ENCODE assay signal across 22 cellular contexts in genomic region chr3:194832346-194833104, GRCh38.
DNase-seq lines count a peak whose midpoint lies in the region; FAIRE-seq and TF ChIP-seq lines count a peak whose summit lies in the region.
"Had no signal": no experiment of that assay in that cellular context is flagged by ENCODE, and none has a peak within 500 bp of the region (broad histone marks: within the 10 kb centered on the region; RNA-seq: fewer than 3 reads in every experiment).

No MANE protein-coding gene starts in this region.

- no peaks in the 10 kb centered on the region for H3K9me2 ChIP-seq in SK-N-SH

- H3K79me2 ChIP-seq in SK-N-SH (ENCODE audit: insufficient read depth), result no peaks in the 10 kb centered on the region

- CTCF ChIA-PET in A673 (lab: Charles Lee), result no interaction called here
- CTCF ChIA-PET in SK-N-SH (lab: Yijun Ruan, JAX), result interaction anchor here (0.9 to 1.1 kb wide), 2 partner anchors 19 to 146 kb away, joined by 3 read pairs; no protein-coding TSS in a partner anchor

- H3K36me3 ChIP-seq in A673 (ENCODE audit: insufficient read depth, low read length, poor library complexity, severe bottlenecking) (no peaks in the 10 kb centered on the region), SK-N-SH (replicated peaks in 1 of 2; ENCODE audit: control insufficient read depth in 1 of 2, insufficient read depth in 2 of 2, low read length in 1 of 2) (no peaks in the 10 kb centered on the region), spleen (no peaks in the 10 kb centered on the region), HAP-1 (replicated peaks) (no peaks in the 10 kb centered on the region)
- H3K36me3 ChIP-seq: BLaER1 had no signal

- TF ChIP-seq POLR2A in spleen (IDR thresholded peaks at IDR 0.05), result no peak

- H3K4me3 ChIP-seq in A673 (ENCODE audit: low read depth, low read length, poor library complexity, severe bottlenecking) (no peak overlapping the region), SK-N-SH (ENCODE audit: low read depth in 2 of 2, low read length in 1 of 2) (no peak overlapping the region), fibroblast of pulmonary artery (replicated peaks; ENCODE audit: low read depth, low read length) (no peak overlapping the region), spleen (no peak overlapping the region), HAP-1 (no peak overlapping the region)
- H3K4me3 ChIP-seq: BLaER1 had no signal

- TF ChIP-seq CTCF in A673 (conservative IDR thresholded peaks at IDR 0.05; ENCODE audit: low read depth, low read length) (no peak), SK-N-SH (IDR thresholded peaks at IDR 0.05) (no peak), fibroblast of pulmonary artery (IDR thresholded peaks at IDR 0.05; ENCODE audit: low read length, missing control alignments) (no peak), spleen (IDR thresholded peaks at IDR 0.05 in 8 of 11, conservative IDR thresholded peaks at IDR 0.05 in 3 of 11) (no peak)

- DNase-seq in A673 (ENCODE audit: low spot score) (peak; percentile 12), SK-N-SH (peak; percentile 58), fibroblast of pulmonary artery (ENCODE audit: low read depth) (peak; percentile 16), spleen (no peak), NOMO-1 treated with DMSO at 0.1 percent for 48 hours (lab: John Stamatoyannopoulos, UW; ENCODE audit: unreplicated experiment) (no peak), HAP-1 (ENCODE audit: low spot score in 2 of 2) (no peak), Ammon's horn (ENCODE audit: low spot score) (no peak)
- DNase-seq: ACHN; Caco-2; CD4-positive, CD25-positive, alpha-beta regulatory T cell; CD8-positive, alpha-beta T cell; DMS153; DND-41; GOT3 had no signal

- no peaks in the 10 kb centered on the region for H4K20me1 ChIP-seq in SK-N-SH (ENCODE audit: insufficient read depth)
- H4K20me1 ChIP-seq: BLaER1 had no signal

- no peak for TF ChIP-seq RAD21 in SK-N-SH (IDR thresholded peaks at IDR 0.05; ENCODE audit: low read length)

- H3K27ac ChIP-seq in A673 (ENCODE audit: low read depth, low read length, poor library complexity, severe bottlenecking) (no peak overlapping the region), SK-N-SH (ENCODE audit: low read depth in 2 of 2, low read length in 1 of 2) (peak overlapping the region in 1 of 2 experiments; percentile 36; a peak in 2 of 4 replicates), spleen (no peak overlapping the region)
- H3K27ac ChIP-seq: 22Rv1, BLaER1, C4-2B had no signal

- FAIRE-seq in endometrium (lab: Jason Lieb, UNC), result peak; percentile 51
- FAIRE-seq: A204.1, G401.6, GM12892, H54 had no signal

- H3K9ac ChIP-seq in SK-N-SH, result no peak overlapping the region
- H3K9ac ChIP-seq: BLaER1 had no signal

- H3K27me3 ChIP-seq in A673 (replicated peaks; ENCODE audit: insufficient read depth, low read depth, low read length, poor library complexity) (no peaks in the 10 kb centered on the region), SK-N-SH (ENCODE audit: insufficient read depth) (no peaks in the 10 kb centered on the region), spleen (replicated peaks in 1 of 7) (no peaks in the 10 kb centered on the region), HAP-1 (ENCODE audit: low read depth) (no peaks in the 10 kb centered on the region)
- H3K27me3 ChIP-seq: BLaER1 had no signal

- H3K4me1 ChIP-seq in A673 (ENCODE audit: insufficient read depth, low read length, poor library complexity, severe bottlenecking) (no peaks in the 10 kb centered on the region), SK-N-SH (ENCODE audit: control insufficient read depth in 1 of 2, insufficient read depth in 2 of 2, low read depth in 1 of 2, low read length in 1 of 2) (peaks cover 0 to 11% of the 10 kb centered on the region in 2 experiments; a peak in 2 of 4 replicates), spleen (no peaks in the 10 kb centered on the region), HAP-1 (no peaks in the 10 kb centered on the region)
- H3K4me1 ChIP-seq: Caco-2 had no signal

- no peak overlapping the region for H2AFZ ChIP-seq in SK-N-SH (ENCODE audit: low read depth)

- BruUV-seq in A673 (replicated peaks; lab: Mats Ljungman, UMichigan), result no TSS peak

- 49% methylated on average over 5 of the region's 5 CpGs for WGBS in SK-N-SH (ENCODE audit: low lambda C conversion rate)
- WGBS in spleen, 5 donors, result 71 to 88% (median 85%) methylated on average over 5 of the region's 5 CpGs

- H3K9me3 ChIP-seq in A673 (ENCODE audit: low read depth, low read length, poor library complexity, severe bottlenecking) (no peaks in the 10 kb centered on the region), SK-N-SH (no peaks in the 10 kb centered on the region), spleen (no peaks in the 10 kb centered on the region), HAP-1 (no peaks in the 10 kb centered on the region)
- H3K9me3 ChIP-seq: BLaER1, Caco-2 had no signal

- POLR2A ChIA-PET in A673 (lab: Charles Lee; ENCODE audit: low non-redundant PET), result no interaction called here
- POLR2A ChIA-PET in SK-N-SH (lab: Yijun Ruan, JAX), result no interaction called here

- in situ Hi-C loops in HAP-1 (cut with MboI; ENCODE audit: low sequenced_read_pairs), result no loop called here

- no peaks in the 10 kb centered on the region for H3F3A ChIP-seq in SK-N-SH (replicated peaks; ENCODE audit: insufficient read depth)

- peak in 1 of 2 experiments; percentile 59; a peak in 1 of 4 replicates for TF ChIP-seq EP300 in SK-N-SH (IDR thresholded peaks at IDR 0.05; ENCODE audit: borderline replicate concordance in 1 of 2, low read depth in 1 of 2, low read length in 1 of 2)

- no peak overlapping the region for H3K4me2 ChIP-seq in SK-N-SH
- H3K4me2 ChIP-seq: BLaER1 had no signal

- intact Hi-C loops in A673 (cut with micrococcal nuclease; ENCODE audit: unreplicated experiment) (no loop called here), spleen (cut with DNase I; ENCODE audit: low total_unique reads) (no loop called here)

TF ChIP-seq in SK-N-SH, 30 proteins besides CTCF, POLR2A, EP300 and RAD21:
- no peak for TF ChIP-seq NFIC (IDR thresholded peaks at IDR 0.05; ENCODE audit: borderline replicate concordance)
- TF ChIP-seq RFX5 (IDR thresholded peaks at IDR 0.05; ENCODE audit: low read length), result no peak
- no peak for TF ChIP-seq FOXM1 (IDR thresholded peaks at IDR 0.05; ENCODE audit: low read depth)
- TF ChIP-seq NRF1 (IDR thresholded peaks at IDR 0.05; ENCODE audit: low read depth, low read length), result no peak
- no peak for TF ChIP-seq FOXJ3 (CRISPR knock-in tag; IDR thresholded peaks at IDR 0.05)
- no peak for TF ChIP-seq JUND (IDR thresholded peaks at IDR 0.05)
- TF ChIP-seq RXRA (IDR thresholded peaks at IDR 0.05; ENCODE audit: borderline replicate concordance, low read depth), result no peak
- no peak for TF ChIP-seq ELF1 (IDR thresholded peaks at IDR 0.05)
- TF ChIP-seq YY1 (IDR thresholded peaks at IDR 0.05; ENCODE audit: low read depth), result no peak
- no peak for TF ChIP-seq FOSL2 (IDR thresholded peaks at IDR 0.05; ENCODE audit: borderline replicate concordance, low read depth)
- TF ChIP-seq GABPA (IDR thresholded peaks at IDR 0.05; ENCODE audit: low read depth), result no peak
- no peak for TF ChIP-seq TAF1 (IDR thresholded peaks at IDR 0.05; ENCODE audit: borderline replicate concordance, low read depth, low read length)
- no peak for TF ChIP-seq POLR2AphosphoS5 (IDR thresholded peaks at IDR 0.05; ENCODE audit: low read depth, low read length)
- no peak for TF ChIP-seq PBX3 (IDR thresholded peaks at IDR 0.05)
- TF ChIP-seq SMC3 (IDR thresholded peaks at IDR 0.05; ENCODE audit: low read depth, low read length), result no peak
- no peak for TF ChIP-seq SIN3A (IDR thresholded peaks at IDR 0.05; ENCODE audit: borderline replicate concordance, low read depth, low read length)
- no peak for TF ChIP-seq TCF12 (IDR thresholded peaks at IDR 0.05)
- no peak for TF ChIP-seq MAX (IDR thresholded peaks at IDR 0.05; ENCODE audit: low read depth)

Comparison
In these comparisons a context has a peak if more than half of its experiments do, and no peak if none do; other contexts are left out.
1. DNase-seq: peak in A673 (single experiment), SK-N-SH (single experiment) and fibroblast of pulmonary artery (single experiment); none in spleen (single experiment), NOMO-1 treated with DMSO at 0.1 percent for 48 hours (single experiment), HAP-1 (0 of 2) and Ammon's horn (single experiment).